37 cellular contexts compared by ENCODE assay signal in genomic region chrX:24293412-24293811, GRCh38. TPM values are rescaled to one million over a fixed set of nuclear protein-coding genes. Genes with fewer than 3 reads are reported as not detected.
"Had no signal": no experiment of that assay in that cellular context is flagged by ENCODE, and none has a peak within 500 bp of the region (broad histone marks: within the 10 kb centered on the region; RNA-seq: fewer than 3 reads in every experiment).

No MANE protein-coding gene starts in this region.

- H3K9me3 Mint-ChIP-seq: effector memory CD8-positive, alpha-beta T cell; naive thymus-derived CD8-positive, alpha-beta T cell; stimulated activated naive B cell treated with anti-CD40 and anti-IgM and Interleukin-4, amounts not matched to agents 10 μg/mL and 1 μg/mL and 100 μg/mL, for 72 hours; stimulated activated naive CD8-positive, alpha-beta T cell treated with anti-CD3 and anti-CD28 coated beads, Interleukin-15, Interleukin-2, amounts not matched to agents 100 ng/mL and 50 ng/mL, for 24 hours; type B pancreatic cell had no signal

- H3K4me3 Mint-ChIP-seq: effector memory CD8-positive, alpha-beta T cell; mesothelial cell of epicardium; naive thymus-derived CD8-positive, alpha-beta T cell; neural progenitor cell; stimulated activated naive B cell treated with anti-CD40 and anti-IgM and Interleukin-4, amounts not matched to agents 10 μg/mL and 1 μg/mL and 100 μg/mL, for 72 hours; stimulated activated naive CD8-positive, alpha-beta T cell treated with anti-CD3 and anti-CD28 coated beads, Interleukin-15, Interleukin-2, amounts not matched to agents 100 ng/mL and 50 ng/mL, for 24 hours; type B pancreatic cell had no signal

- H3K4me3 ChIP-seq: heart right ventricle, left lung, mucosa of descending colon, neural progenitor cell, prostate gland, skin epidermis, spleen, thyroid gland had no signal

- H3K27ac ChIP-seq: foreskin keratinocyte, heart right ventricle, left lung, neural progenitor cell, skin epidermis, spleen, thyroid gland had no signal

- H3K27ac Mint-ChIP-seq: effector memory CD8-positive, alpha-beta T cell; mesothelial cell of epicardium; neural progenitor cell; stimulated activated naive B cell treated with anti-CD40 and anti-IgM and Interleukin-4, amounts not matched to agents 10 μg/mL and 1 μg/mL and 100 μg/mL, for 72 hours; stimulated activated naive CD8-positive, alpha-beta T cell treated with anti-CD3 and anti-CD28 coated beads, Interleukin-15, Interleukin-2, amounts not matched to agents 100 ng/mL and 50 ng/mL, for 24 hours; type B pancreatic cell had no signal

- H3K36me3 ChIP-seq: heart right ventricle, left lung, neural progenitor cell, prostate gland, spleen, thyroid gland had no signal

- H3K36me3 Mint-ChIP-seq: mesothelial cell of epicardium; naive thymus-derived CD8-positive, alpha-beta T cell; neural progenitor cell; stimulated activated naive B cell treated with anti-CD40 and anti-IgM and Interleukin-4, amounts not matched to agents 10 μg/mL and 1 μg/mL and 100 μg/mL, for 72 hours; type B pancreatic cell had no signal

- ATAC-seq: effector memory CD8-positive, alpha-beta T cell; foreskin keratinocyte; heart right ventricle; left cardiac atrium; left lung; mucosa of descending colon; naive thymus-derived CD8-positive, alpha-beta T cell; right cardiac atrium; stimulated activated naive B cell treated with anti-CD40 and anti-IgM and Interleukin-4, amounts not matched to agents 10 μg/mL and 1 μg/mL and 100 μg/mL, for 72 hours had no signal

- H3K27me3 ChIP-seq: foreskin keratinocyte, neural progenitor cell, thyroid gland had no signal

- H3K9me3 ChIP-seq: heart right ventricle, left lung, mucosa of descending colon, prostate gland, spleen, thyroid gland had no signal

- H3K4me2 ChIP-seq: neural progenitor cell had no signal

- DNase-seq: caudate nucleus; cerebellar nuclear complex; cortex of kidney; effector memory CD8-positive, alpha-beta T cell; foreskin keratinocyte; glutamatergic neuron; heart right ventricle; hippocampal formation; left cardiac atrium; left lung; mesenchymal stem cell; mucosa of descending colon; naive thymus-derived CD8-positive, alpha-beta T cell; right cardiac atrium; spleen; stimulated activated CD4-positive, alpha-beta T cell treated with anti-CD3 and anti-CD28 coated beads, Interleukin-4, amount 100 ng/mL, for 4 hours; stimulated activated naive B cell treated with anti-CD40 and anti-IgM and Interleukin-4, amounts not matched to agents 10 μg/mL and 1 μg/mL and 100 μg/mL, for 72 hours; thyroid gland had no signal

- H3K4me1 ChIP-seq: foreskin keratinocyte, heart right ventricle, left lung, prostate gland, spleen, thyroid gland had no signal

- FAIRE-seq: endometrium, islet of Langerhans had no signal

- H3K4me1 Mint-ChIP-seq: naive thymus-derived CD8-positive, alpha-beta T cell; stimulated activated naive B cell treated with anti-CD40 and anti-IgM and Interleukin-4, amounts not matched to agents 10 μg/mL and 1 μg/mL and 100 μg/mL, for 72 hours had no signal

- H3K27me3 Mint-ChIP-seq: stimulated activated naive CD8-positive, alpha-beta T cell treated with anti-CD3 and anti-CD28 coated beads, Interleukin-15, Interleukin-2, amounts not matched to agents 100 ng/mL and 50 ng/mL, for 24 hours had no signal

RNA-seq across cellular contexts. Expression of gene SUPT20HL2, which starts 20.5 kb away (rescaled TPM):
- total RNA-seq: dermis microvascular lymphatic vessel endothelial cell; fibroblast of lung; foreskin keratinocyte; heart right ventricle; kidney epithelial cell; left cardiac atrium; left lung; lower leg skin; lung microvascular endothelial cell; mesothelial cell of epicardium; naive thymus-derived CD8-positive, alpha-beta T cell; osteocyte; renal cortical epithelial cell; right cardiac atrium; spleen; subcutaneous adipose tissue; temporal lobe; thyroid gland; urinary bladder had no signal
- polyA plus RNA-seq: esophagus; fibroblast of lung; foreskin keratinocyte; heart right ventricle; naive thymus-derived CD8-positive, alpha-beta T cell; right cardiac atrium; spleen had no signal
